ENCODE assay signal across 8 cellular contexts in genomic region chr4:177308842-177309524, GRCh38. TPM values are rescaled to one million over a fixed set of nuclear protein-coding genes. Genes with fewer than 3 reads are reported as not detected.
DNase-seq lines count a peak whose midpoint lies in the region; ATAC-seq and TF ChIP-seq lines count a peak whose summit lies in the region.

No MANE protein-coding gene starts in this region.

- peak; percentile 4 for DNase-seq in NAMALWA (ENCODE audit: low spot score)
- no peak for DNase-seq in psoas muscle
- no peak for DNase-seq in UCSD-AML1 (lab: John Stamatoyannopoulos, UW; ENCODE audit: unreplicated experiment)

- peak; percentile 44 for ATAC-seq in GM18867 (IDR thresholded peaks at IDR 0.05; ENCODE audit: unreplicated experiment)
- peak in 1 of 4 donors; percentile 6 for ATAC-seq in psoas muscle
- no peak for ATAC-seq in GM19463 (IDR thresholded peaks at IDR 0.05; ENCODE audit: unreplicated experiment)
- no peak for ATAC-seq in HG03457 (IDR thresholded peaks at IDR 0.05; ENCODE audit: unreplicated experiment)
- no peak for ATAC-seq in GM18858 (IDR thresholded peaks at IDR 0.05; ENCODE audit: unreplicated experiment)

- H3K9me3 ChIP-seq in ectodermal cell (ENCODE audit: control insufficient read depth, low read length) (no peaks in the 10 kb centered on the region), psoas muscle (no peaks in the 10 kb centered on the region)

- no peaks in the 10 kb centered on the region for H3K36me3 ChIP-seq in ectodermal cell (ENCODE audit: control insufficient read depth, insufficient read depth, low read length)
- no peaks in the 10 kb centered on the region for H3K36me3 ChIP-seq in psoas muscle (ENCODE audit: insufficient read depth in 1 of 2, low read depth in 1 of 2)

- peak overlapping the region; percentile 81 for H3K4me3 ChIP-seq in ectodermal cell (ENCODE audit: insufficient read depth, low read depth, low read length)
- peak overlapping the region; percentile 74 for H3K4me3 ChIP-seq in psoas muscle

- H3K27ac ChIP-seq in ectodermal cell (ENCODE audit: insufficient read depth, low read depth, low read length, poor library complexity, severe bottlenecking), result no peak overlapping the region
- H3K27ac ChIP-seq in psoas muscle, result no peak overlapping the region

- no peaks in the 10 kb centered on the region for H3K4me1 ChIP-seq in ectodermal cell (ENCODE audit: control insufficient read depth, insufficient read depth, low read length)
- peaks cover 7% of the 10 kb centered on the region for H3K4me1 ChIP-seq in psoas muscle

- TF ChIP-seq CTCF in psoas muscle (IDR thresholded peaks at IDR 0.05), result no peak

- no peaks in the 10 kb centered on the region for H3K27me3 ChIP-seq in ectodermal cell (ENCODE audit: control insufficient read depth, insufficient read depth, low read length, poor library complexity, severe bottlenecking)
- no peaks in the 10 kb centered on the region for H3K27me3 ChIP-seq in psoas muscle (ENCODE audit: insufficient read depth in 3 of 3, low read length in 2 of 3)

- 88 to 99% methylated on average over 5 to 6 of the region's 8 CpGs for WGBS in ectodermal cell, 2 experiments
- WGBS in psoas muscle, 3 donors, result 55 to 63% (median 55%) methylated on average over 8 of the region's 8 CpGs

- intact Hi-C loops in psoas muscle (cut with DNase I), result no loop called here

RNA-seq across cellular contexts. Expression of gene NEIL3, which starts 0.7 kb away (rescaled TPM):
- 10.8 TPM for polyA plus RNA-seq in ectodermal cell (2013, experiment 1 of 4)
- 10.0 TPM for polyA plus RNA-seq in ectodermal cell (2013, experiment 2 of 4)
- 10.6 TPM for polyA plus RNA-seq in ectodermal cell (2013, experiment 3 of 4)
- 8.4 TPM for polyA plus RNA-seq in ectodermal cell (2013, experiment 4 of 4)
- total RNA-seq in psoas muscle, result under 1 TPM in 3 of 4 donors, not detected in 1; 0.13 to 0.17 (median 0.15) TPM
- polyA plus RNA-seq in psoas muscle, result under 1 TPM in 1 of 3 donors, not detected in 2; 0.01 TPM
